ENCODE assay signal across 9 cellular contexts in the genomic region with DNA sequence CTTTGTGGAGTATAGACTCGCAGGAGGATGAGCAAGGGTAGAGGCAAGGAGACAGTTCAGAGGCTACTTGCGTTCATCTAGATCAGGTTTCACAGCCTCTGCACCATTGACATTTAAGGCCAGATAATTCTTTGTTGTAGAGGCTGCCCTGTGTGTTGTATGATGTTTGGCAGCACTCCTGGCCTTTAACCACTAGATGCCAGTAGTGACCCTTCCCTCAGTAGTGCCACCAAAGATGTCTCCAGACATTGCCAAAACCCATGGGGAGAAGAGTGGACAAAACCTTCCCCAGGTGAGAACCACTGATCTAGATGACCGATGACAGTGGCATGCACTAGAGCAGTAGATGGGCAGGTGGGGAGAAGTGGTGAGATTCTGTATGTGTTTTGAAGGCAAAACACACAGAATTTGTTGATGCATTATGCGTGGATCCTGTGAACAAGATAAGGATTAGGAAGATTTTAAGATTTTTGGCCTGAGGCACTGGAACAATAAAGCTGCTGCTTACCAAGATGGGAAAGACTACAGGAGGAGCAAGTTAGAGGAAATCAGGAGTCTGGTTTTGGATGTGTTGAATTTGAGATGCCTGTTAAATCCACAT. TPM values are rescaled to one million over a fixed set of nuclear protein-coding genes. Genes with fewer than 3 reads are reported as not detected.
A peak's percentile ranks its signal among the peaks of the same experiment; 100 is the strongest.
DNase-seq lines count a peak whose midpoint lies in the region; ATAC-seq and TF ChIP-seq lines count a peak whose summit lies in the region.
"Had no signal": no experiment of that assay in that cellular context is flagged by ENCODE, and none has a peak within 500 bp of the region (broad histone marks: within the 10 kb centered on the region; RNA-seq: fewer than 3 reads in every experiment).

No MANE protein-coding gene starts in this region.

- no peaks in the 10 kb centered on the region for H4K20me1 ChIP-seq in osteoblast (ENCODE audit: insufficient read depth, low read length)

- H3K9me3 ChIP-seq in SJCRH30 (replicated peaks) (peaks cover 6% of the 10 kb centered on the region; the same call in 1 of the 2 replicates), osteoblast (ENCODE audit: low read depth, low read length) (no peaks in the 10 kb centered on the region)

- no peak for TF ChIP-seq EP300 in Ishikawa (IDR thresholded peaks at IDR 0.05; ENCODE audit: borderline replicate concordance)

- no peak for DNase-seq in activated CD8-positive, alpha-beta memory T cell treated with anti-CD3 and anti-CD28 coated beads, Interleukin-2, amount 10 ng/mL, durations not matched to agents 7 days and 5 days
- DNase-seq in activated CD8-positive, alpha-beta memory T cell treated with anti-CD3 and anti-CD28 coated beads, Interleukin-2, amount 50 U/mL, for 48 hours: no peak
- DNase-seq in SJCRH30: peak; percentile 21 to 65
- peak; percentile 20 for DNase-seq in fibroblast of the aortic adventitia (ENCODE audit: low read depth)
- no peak for DNase-seq in osteoblast (ENCODE audit: insufficient read length, low spot score, missing footprints)
- DNase-seq in NCI-H345 treated with DMSO at 0.1 percent for 48 hours (lab: John Stamatoyannopoulos, UW; ENCODE audit: unreplicated experiment): no peak
- no peak for DNase-seq in activated naive CD8-positive, alpha-beta T cell treated with anti-CD3 and anti-CD28 coated beads for 36 hours

- peak; percentile 30 for ATAC-seq in activated CD8-positive, alpha-beta memory T cell treated with anti-CD3 and anti-CD28 coated beads, Interleukin-2, amount 10 ng/mL, durations not matched to agents 7 days and 5 days

- H3K27ac ChIP-seq in SJCRH30: peak overlapping the region; percentile 65
- no peak overlapping the region for H3K27ac ChIP-seq in osteoblast (ENCODE audit: low read depth, low read length)

- peaks cover 19% of the 10 kb centered on the region for H3K27me3 Mint-ChIP-seq in activated CD8-positive, alpha-beta memory T cell treated with anti-CD3 and anti-CD28 coated beads, Interleukin-2, amount 10 ng/mL, durations not matched to agents 7 days and 5 days
- H3K27me3 Mint-ChIP-seq in activated naive CD8-positive, alpha-beta T cell treated with anti-CD3 and anti-CD28 coated beads for 36 hours: peaks cover 13% of the 10 kb centered on the region

- no peaks in the 10 kb centered on the region for H3K36me3 Mint-ChIP-seq in activated CD8-positive, alpha-beta memory T cell treated with anti-CD3 and anti-CD28 coated beads, Interleukin-2, amount 10 ng/mL, durations not matched to agents 7 days and 5 days
- no peaks in the 10 kb centered on the region for H3K36me3 Mint-ChIP-seq in activated naive CD8-positive, alpha-beta T cell treated with anti-CD3 and anti-CD28 coated beads for 36 hours
- H3K36me3 Mint-ChIP-seq: activated naive CD4-positive, alpha-beta T cell treated with anti-CD3 and anti-CD28 coated beads, Interleukin-2, amount 50 U/mL, for 24 hours had no signal

- H3K4me3 ChIP-seq in SJCRH30 (no peak overlapping the region), fibroblast of the aortic adventitia (ENCODE audit: low read depth, low read length) (no peak overlapping the region), osteoblast (ENCODE audit: insufficient read depth, low read length) (no peak overlapping the region)

- H3K79me2 ChIP-seq in osteoblast (ENCODE audit: insufficient read depth, low read length): no peaks in the 10 kb centered on the region

- H3K4me1 ChIP-seq in SJCRH30: peaks cover 34% of the 10 kb centered on the region
- no peaks in the 10 kb centered on the region for H3K4me1 ChIP-seq in osteoblast (ENCODE audit: insufficient read depth, low read length)

- peaks cover 8% of the 10 kb centered on the region for H3K4me1 Mint-ChIP-seq in activated CD8-positive, alpha-beta memory T cell treated with anti-CD3 and anti-CD28 coated beads, Interleukin-2, amount 10 ng/mL, durations not matched to agents 7 days and 5 days
- H3K4me1 Mint-ChIP-seq in activated naive CD8-positive, alpha-beta T cell treated with anti-CD3 and anti-CD28 coated beads for 36 hours: no peaks in the 10 kb centered on the region
- H3K4me1 Mint-ChIP-seq: activated naive CD4-positive, alpha-beta T cell treated with anti-CD3 and anti-CD28 coated beads, Interleukin-2, amount 50 U/mL, for 24 hours had no signal

- peak; percentile 85 for TF ChIP-seq RAD21 in Ishikawa (IDR thresholded peaks at IDR 0.05; ENCODE audit: low read depth)

- H3K36me3 ChIP-seq in SJCRH30 (no peaks in the 10 kb centered on the region), osteoblast (ENCODE audit: insufficient read depth, low read length) (no peaks in the 10 kb centered on the region)

- H3K9me3 Mint-ChIP-seq in activated CD8-positive, alpha-beta memory T cell treated with anti-CD3 and anti-CD28 coated beads, Interleukin-2, amount 10 ng/mL, durations not matched to agents 7 days and 5 days (ENCODE audit: low read depth): no peaks in the 10 kb centered on the region
- no peaks in the 10 kb centered on the region for H3K9me3 Mint-ChIP-seq in activated naive CD8-positive, alpha-beta T cell treated with anti-CD3 and anti-CD28 coated beads for 36 hours
- H3K9me3 Mint-ChIP-seq: activated naive CD4-positive, alpha-beta T cell treated with anti-CD3 and anti-CD28 coated beads, Interleukin-2, amount 50 U/mL, for 24 hours had no signal

- H2AFZ ChIP-seq in osteoblast (ENCODE audit: low read length): no peak overlapping the region

- H3K27me3 ChIP-seq in SJCRH30 (no peaks in the 10 kb centered on the region), osteoblast (ENCODE audit: insufficient read depth, low read length) (peaks cover 4% of the 10 kb centered on the region)

- no peak overlapping the region for H3K4me2 ChIP-seq in osteoblast (ENCODE audit: insufficient read depth, low read length)

- TF ChIP-seq CTCF in fibroblast of the aortic adventitia (IDR thresholded peaks at IDR 0.05; ENCODE audit: insufficient read depth, low read length) (peak; percentile 41), osteoblast (IDR thresholded peaks at IDR 0.05; ENCODE audit: extremely low read depth, low read depth, low read length) (peak; percentile 57)

- CTCF ChIA-PET in activated CD8-positive, alpha-beta memory T cell treated with anti-CD3 and anti-CD28 coated beads, Interleukin-2, amount 10 ng/mL, durations not matched to agents 7 days and 5 days (lab: Charles Lee): no interaction called here

- no peak overlapping the region for H3K27ac Mint-ChIP-seq in activated CD8-positive, alpha-beta memory T cell treated with anti-CD3 and anti-CD28 coated beads, Interleukin-2, amount 10 ng/mL, durations not matched to agents 7 days and 5 days
- H3K27ac Mint-ChIP-seq in activated naive CD8-positive, alpha-beta T cell treated with anti-CD3 and anti-CD28 coated beads for 36 hours: no peak overlapping the region
- H3K27ac Mint-ChIP-seq: activated naive CD4-positive, alpha-beta T cell treated with anti-CD3 and anti-CD28 coated beads, Interleukin-2, amount 50 U/mL, for 24 hours had no signal

- H3K4me3 Mint-ChIP-seq in activated CD8-positive, alpha-beta memory T cell treated with anti-CD3 and anti-CD28 coated beads, Interleukin-2, amount 10 ng/mL, durations not matched to agents 7 days and 5 days: no peak overlapping the region
- H3K4me3 Mint-ChIP-seq in activated naive CD8-positive, alpha-beta T cell treated with anti-CD3 and anti-CD28 coated beads for 36 hours: no peak overlapping the region
- H3K4me3 Mint-ChIP-seq: activated naive CD4-positive, alpha-beta T cell treated with anti-CD3 and anti-CD28 coated beads, Interleukin-2, amount 50 U/mL, for 24 hours had no signal

TF ChIP-seq in Ishikawa, 13 proteins besides CTCF, POLR2A, EP300 and RAD21 (continues in another document):
- TF ChIP-seq TEAD4 (IDR thresholded peaks at IDR 0.05): no peak
- no peak for TF ChIP-seq TCF12 (IDR thresholded peaks at IDR 0.05; ENCODE audit: low read depth)
- TF ChIP-seq TAF1 (IDR thresholded peaks at IDR 0.05; ENCODE audit: low read depth): no peak
- TF ChIP-seq REST (IDR thresholded peaks at IDR 0.05; ENCODE audit: low read depth): no peak
- TF ChIP-seq USF1 (IDR thresholded peaks at IDR 0.05): no peak
- no peak for TF ChIP-seq YY1 (IDR thresholded peaks at IDR 0.05; ENCODE audit: low read depth)
- no peak for TF ChIP-seq EGR1 (IDR thresholded peaks at IDR 0.05)
- TF ChIP-seq CEBPB (IDR thresholded peaks at IDR 0.05): no peak

RNA-seq across cellular contexts. Expression of gene COG2, which starts 9.9 kb away (rescaled TPM):
- total RNA-seq in activated CD8-positive, alpha-beta memory T cell treated with anti-CD3 and anti-CD28 coated beads, Interleukin-2, amount 10 ng/mL, durations not matched to agents 7 days and 5 days: 10 to 100 TPM; 25.8 to 35.8 TPM
- total RNA-seq in SJCRH30 (2014; rRNA removed; shearing (Covaris generic)): 42.9 and 45.0 TPM in 2 replicates
- total RNA-seq in fibroblast of the aortic adventitia (ENCODE audit: low replicate concordance) (15.7 and 22.1 TPM in 2 replicates), osteoblast (23.9 and 25.3 TPM in 2 replicates)
- 10 to 100 TPM; 41.0 to 41.7 TPM for total RNA-seq in activated naive CD8-positive, alpha-beta T cell treated with anti-CD3 and anti-CD28 coated beads for 36 hours

Comparison
In these comparisons a context has a peak if more than half of its experiments do, and no peak if none do; other contexts are left out.
1. DNase-seq: peak in SJCRH30 (2 of 2) and fibroblast of the aortic adventitia (single experiment); none in activated CD8-positive, alpha-beta memory T cell treated with anti-CD3 and anti-CD28 coated beads, Interleukin-2, amount 10 ng/mL, durations not matched to agents 7 days and 5 days (single experiment), activated CD8-positive, alpha-beta memory T cell treated with anti-CD3 and anti-CD28 coated beads, Interleukin-2, amount 50 U/mL, for 48 hours (single experiment), osteoblast (single experiment), NCI-H345 treated with DMSO at 0.1 percent for 48 hours (single experiment) and activated naive CD8-positive, alpha-beta T cell treated with anti-CD3 and anti-CD28 coated beads for 36 hours (single experiment).